Comparison of ENCODE assay signal across 10 cellular contexts in genomic region chr2:96147593-96148201, GRCh38. TPM values are rescaled to one million over a fixed set of nuclear protein-coding genes. Genes with fewer than 3 reads are reported as not detected.
DNase-seq lines count a peak whose midpoint lies in the region; ATAC-seq and TF ChIP-seq lines count a peak whose summit lies in the region.
"Had no signal": no experiment of that assay in that cellular context is flagged by ENCODE, and none has a peak within 500 bp of the region (broad histone marks: within the 10 kb centered on the region; RNA-seq: fewer than 3 reads in every experiment).

No MANE protein-coding gene starts in this region.

- peak overlapping the region; percentile 96 for H3K27ac Mint-ChIP-seq in activated naive CD8-positive, alpha-beta T cell treated with anti-CD3 and anti-CD28 coated beads, Interleukin-2, amount 10 ng/mL, durations not matched to agents 7 days and 5 days

- H3K27me3 ChIP-seq in DND-41 (ENCODE audit: insufficient read depth, low read length, poor library complexity) (no peaks in the 10 kb centered on the region), KMS-11 (ENCODE audit: insufficient read depth, low read depth) (no peaks in the 10 kb centered on the region), neuronal stem cell (ENCODE audit: control insufficient read depth in 3 of 3, insufficient read depth in 3 of 3, low read depth in 1 of 3, low read length in 3 of 3) (peaks cover 6 to 67% (median 29%) of the 10 kb centered on the region in 3 experiments)

- no peak overlapping the region for H4K91ac ChIP-seq in neuronal stem cell (ENCODE audit: low read depth, low read length, poor library complexity)

- DNase-seq in DND-41 (no peak), neuronal stem cell (ENCODE audit: low spot score) (no peak), NCI-H1417 (lab: John Stamatoyannopoulos, UW) (no peak), omental fat pad (ENCODE audit: low spot score) (no peak)
- DNase-seq in activated naive CD8-positive, alpha-beta T cell treated with anti-CD3 and anti-CD28 coated beads, Interleukin-2, amount 10 ng/mL, durations not matched to agents 7 days and 5 days = peak; percentile 37
- DNase-seq: midbrain, NCI-H187 treated with DMSO at 0.1 percent for 48 hours had no signal

- ATAC-seq in DND-41 (ENCODE audit: insufficient read depth, low read depth) = no peak
- ATAC-seq in activated naive CD8-positive, alpha-beta T cell treated with anti-CD3 and anti-CD28 coated beads, Interleukin-2, amount 10 ng/mL, durations not matched to agents 7 days and 5 days (ENCODE audit: low read depth) = no peak
- no peak for ATAC-seq in HG02588 (IDR thresholded peaks at IDR 0.05; ENCODE audit: unreplicated experiment)
- no peak for ATAC-seq in omental fat pad (ENCODE audit: low FRiP score)
- ATAC-seq in HG03378 (IDR thresholded peaks at IDR 0.05; ENCODE audit: unreplicated experiment) = no peak

- H3K9ac ChIP-seq in DND-41 (ENCODE audit: low read depth, low read length) (no peak overlapping the region), KMS-11 (no peak overlapping the region), neuronal stem cell (ENCODE audit: low read depth, low read length, poor library complexity) (no peak overlapping the region)

- peak overlapping the region; percentile 79 for H3K4me3 Mint-ChIP-seq in activated naive CD8-positive, alpha-beta T cell treated with anti-CD3 and anti-CD28 coated beads, Interleukin-2, amount 10 ng/mL, durations not matched to agents 7 days and 5 days

- H3K4me1 ChIP-seq in DND-41 (ENCODE audit: insufficient read depth, low read length) (peaks cover 64% of the 10 kb centered on the region), KMS-11 (ENCODE audit: low read depth, poor library complexity, severe bottlenecking) (peaks cover 27% of the 10 kb centered on the region), neuronal stem cell (ENCODE audit: control insufficient read depth in 2 of 2, insufficient read depth in 1 of 2, low read depth in 1 of 2, low read length in 2 of 2) (peaks cover 29 to 30% of the 10 kb centered on the region in 2 donors)

- H3K9me3 ChIP-seq in DND-41 (ENCODE audit: insufficient read depth, low read length, severe bottlenecking) (no peaks in the 10 kb centered on the region), neuronal stem cell (replicated peaks in 1 of 2; ENCODE audit: control insufficient read depth in 2 of 2, insufficient read depth in 1 of 2, low read depth in 1 of 2, low read length in 2 of 2) (no peaks in the 10 kb centered on the region)

- no peak overlapping the region for H4K8ac ChIP-seq in neuronal stem cell (ENCODE audit: low read depth, low read length)

- no peak for TF ChIP-seq CTCF in DND-41 (IDR thresholded peaks at IDR 0.05; ENCODE audit: borderline replicate concordance, extremely low read depth, low read length, poor library complexity, severe bottlenecking)
- no peak for TF ChIP-seq CTCF in KMS-11 (conservative IDR thresholded peaks at IDR 0.05; ENCODE audit: low read depth, low read length)
- TF ChIP-seq CTCF in omental fat pad (IDR thresholded peaks at IDR 0.05) = no peak

- no peak overlapping the region for H3K14ac ChIP-seq in neuronal stem cell (ENCODE audit: low read length)

- H2BK5ac ChIP-seq in neuronal stem cell (ENCODE audit: low read length) = no peak overlapping the region

- no peak overlapping the region for H3K4me3 ChIP-seq in DND-41 (ENCODE audit: low read depth in 1 of 2, low read length in 2 of 2)
- no peak overlapping the region for H3K4me3 ChIP-seq in KMS-11 (IDR thresholded peaks at IDR 0.05; ENCODE audit: insufficient read depth, low read depth, low read length)
- H3K4me3 ChIP-seq in neuronal stem cell (ENCODE audit: low read length in 2 of 2) = no peak overlapping the region

- POLR2A ChIA-PET in activated naive CD8-positive, alpha-beta T cell treated with anti-CD3 and anti-CD28 coated beads, Interleukin-2, amount 10 ng/mL, durations not matched to agents 7 days and 5 days (lab: Charles Lee) = interaction anchor here (1.2 to 7.6 kb wide), 7 partner anchors 10 to 61 kb away, joined by 5 to 89 read pairs (median 16); partner anchors contain the start of genes ASTL and STARD7

- H2AFZ ChIP-seq in DND-41 (ENCODE audit: low read depth, low read length) = no peak overlapping the region
- H2AFZ ChIP-seq in KMS-11 (ENCODE audit: low read depth) = peak overlapping the region; percentile 73; the same call in 1 of the 2 replicates
- H2AFZ ChIP-seq in neuronal stem cell (ENCODE audit: low read length) = no peak overlapping the region

- no peak overlapping the region for H3K23ac ChIP-seq in neuronal stem cell (ENCODE audit: low read depth, low read length, poor library complexity)

- no peaks in the 10 kb centered on the region for H3K27me3 Mint-ChIP-seq in activated naive CD8-positive, alpha-beta T cell treated with anti-CD3 and anti-CD28 coated beads, Interleukin-2, amount 10 ng/mL, durations not matched to agents 7 days and 5 days

- H2BK15ac ChIP-seq in neuronal stem cell (ENCODE audit: low read length) = peak overlapping the region; percentile 8

- H3K79me2 ChIP-seq in DND-41 (ENCODE audit: insufficient read depth, low read length) (peaks cover 14% of the 10 kb centered on the region), KMS-11 (ENCODE audit: insufficient read depth, low read depth) (peaks cover 14% of the 10 kb centered on the region)

- H2BK120ac ChIP-seq in neuronal stem cell (ENCODE audit: low read depth, low read length) = no peak overlapping the region

- H3K36me3 ChIP-seq in DND-41 (ENCODE audit: insufficient read depth, low read length) (peaks cover 12% of the 10 kb centered on the region), KMS-11 (ENCODE audit: insufficient read depth) (peaks cover 9% of the 10 kb centered on the region; the same call in 1 of the 2 replicates), neuronal stem cell (replicated peaks in 1 of 2; ENCODE audit: control insufficient read depth in 2 of 2, insufficient read depth in 2 of 2, low read length in 2 of 2) (no peaks in the 10 kb centered on the region)

- peaks cover 8% of the 10 kb centered on the region for H4K20me1 ChIP-seq in DND-41 (ENCODE audit: insufficient read depth, low read length)
- no peaks in the 10 kb centered on the region for H4K20me1 ChIP-seq in KMS-11 (ENCODE audit: insufficient read depth)

- H3K4me2 ChIP-seq in DND-41 (ENCODE audit: insufficient read depth, low read length) = peak overlapping the region; percentile 26; the same call in 1 of the 2 replicates
- peak overlapping the region; percentile 99; the same call in 1 of the 2 replicates for H3K4me2 ChIP-seq in KMS-11
- H3K4me2 ChIP-seq in neuronal stem cell (ENCODE audit: insufficient read depth, low read length, poor library complexity, severe bottlenecking) = no peak overlapping the region

- H3K27ac ChIP-seq in DND-41 (ENCODE audit: low read length) = peak overlapping the region; percentile 86
- no peak overlapping the region for H3K27ac ChIP-seq in KMS-11
- no peak overlapping the region for H3K27ac ChIP-seq in neuronal stem cell (replicated peaks; ENCODE audit: low read length)

- no peaks in the 10 kb centered on the region for H3K9me3 Mint-ChIP-seq in activated naive CD8-positive, alpha-beta T cell treated with anti-CD3 and anti-CD28 coated beads, Interleukin-2, amount 10 ng/mL, durations not matched to agents 7 days and 5 days

- peaks cover 63% of the 10 kb centered on the region for H3K4me1 Mint-ChIP-seq in activated naive CD8-positive, alpha-beta T cell treated with anti-CD3 and anti-CD28 coated beads, Interleukin-2, amount 10 ng/mL, durations not matched to agents 7 days and 5 days

- H2BK12ac ChIP-seq in neuronal stem cell (ENCODE audit: low read length) = no peak overlapping the region

- H3K79me1 ChIP-seq in neuronal stem cell (ENCODE audit: low read depth, low read length) = peaks cover 4% of the 10 kb centered on the region

- no CpG with 5 or more reads among the region's 9 CpGs for WGBS in neuronal stem cell (ENCODE audit: extremely low coverage in 2 of 2, insufficient read length in 2 of 2, insufficient replicate concordance in 1 of 2), 2 donors

- no peak overlapping the region for H3K4ac ChIP-seq in neuronal stem cell (ENCODE audit: low read length)

- no peaks in the 10 kb centered on the region for H3K36me3 Mint-ChIP-seq in activated naive CD8-positive, alpha-beta T cell treated with anti-CD3 and anti-CD28 coated beads, Interleukin-2, amount 10 ng/mL, durations not matched to agents 7 days and 5 days

- peak overlapping the region; percentile 8 for H2AK5ac ChIP-seq in neuronal stem cell (ENCODE audit: low read depth, low read length)

- H3K18ac ChIP-seq in neuronal stem cell (ENCODE audit: low read length) = no peak overlapping the region

RNA-seq across cellular contexts. Expression of gene DUSP2, which starts 2.5 kb away (rescaled TPM):
- 10 to 100 TPM; 47.7 to 50.2 TPM for total RNA-seq in activated naive CD8-positive, alpha-beta T cell treated with anti-CD3 and anti-CD28 coated beads, Interleukin-2, amount 10 ng/mL, durations not matched to agents 7 days and 5 days
- polyA plus RNA-seq in neuronal stem cell (2013, experiment 1 of 2) = 0.59 TPM
- 0.58 TPM for polyA plus RNA-seq in neuronal stem cell (2013, experiment 2 of 2)
- 100 to 1,000 TPM in 1 of 4 donors, 10 to 100 TPM in 1, 1 to 10 TPM in 2; 8.5 to 199 (median 18.8) TPM for total RNA-seq in omental fat pad

RNA-seq across cellular contexts. Expression of gene ASTL, which starts 9.4 kb away (rescaled TPM):
- total RNA-seq in activated naive CD8-positive, alpha-beta T cell treated with anti-CD3 and anti-CD28 coated beads, Interleukin-2, amount 10 ng/mL, durations not matched to agents 7 days and 5 days = 10 to 100 TPM; 12.2 to 14.7 TPM
- polyA plus RNA-seq in neuronal stem cell (2013, experiment 1 of 2) = not detected
- polyA plus RNA-seq in neuronal stem cell (2013, experiment 2 of 2) = 0.04 TPM
- total RNA-seq in omental fat pad = 1 to 10 TPM in 1 of 4 donors, under 1 TPM in 1, not detected in 2; 0.84 to 3.3 TPM

RNA-seq across cellular contexts. Expression of gene ADRA2B, which starts 31.3 kb away (rescaled TPM):
- total RNA-seq in activated naive CD8-positive, alpha-beta T cell treated with anti-CD3 and anti-CD28 coated beads, Interleukin-2, amount 10 ng/mL, durations not matched to agents 7 days and 5 days = under 1 TPM; 0.17 to 0.26 TPM
- 3.6 TPM for polyA plus RNA-seq in neuronal stem cell (2013, experiment 1 of 2)
- polyA plus RNA-seq in neuronal stem cell (2013, experiment 2 of 2) = 3.7 TPM
- total RNA-seq in omental fat pad = 1 to 10 TPM in 3 of 4 donors, under 1 TPM in 1; 0.63 to 9.8 (median 2.6) TPM
